8 cellular contexts compared by ENCODE assay signal in genomic region chr19:55484571-55485438, GRCh38. TPM values are rescaled to one million over a fixed set of nuclear protein-coding genes. Genes with fewer than 3 reads are reported as not detected.
DNase-seq lines count a peak whose midpoint lies in the region; ATAC-seq and TF ChIP-seq lines count a peak whose summit lies in the region.

Gene NAT14, plus strand, starts transcription at chr19:55485188. Its CDS starts 521 bp downstream, at chr19:55485709.

- H3K27ac ChIP-seq in right lobe of liver = peak within 1 kb of the TSS in 1 of 3 donors; percentile 26

- peak in 3 of 4 donors; percentile 30 to 49 (median 45) for ATAC-seq in right lobe of liver

- peak within 1 kb of the TSS; percentile 73 for H3K27ac Mint-ChIP-seq in Caco-2 (ENCODE audit: unreplicated experiment)
- H3K27ac Mint-ChIP-seq in activated CD4-positive, alpha-beta T cell treated with anti-CD3 and anti-CD28 coated beads, Interleukin-2, amount 10 ng/mL, durations not matched to agents 24 days and 14 days = peak within 1 kb of the TSS; percentile 79
- H3K27ac Mint-ChIP-seq in dendritic cell treated with granulocyte-macrophage colony-stimulating factor and Interleukin-4, amounts not matched to agents 40 ng/mL and 50 ng/mL, for 4 days = no peak within 1 kb of the TSS

- no peaks in the 10 kb centered on the region for H3K27me3 ChIP-seq in Caco-2 (replicated peaks; ENCODE audit: control insufficient read depth, insufficient read depth, low read length)
- no peaks in the 10 kb centered on the region for H3K27me3 ChIP-seq in H7 (ENCODE audit: control insufficient read depth, insufficient read depth, low read length)
- H3K27me3 ChIP-seq in right lobe of liver = no peaks in the 10 kb centered on the region

- no peaks in the 10 kb centered on the region for H3K9me3 Mint-ChIP-seq in Caco-2 (ENCODE audit: unreplicated experiment)
- H3K9me3 Mint-ChIP-seq in activated CD4-positive, alpha-beta T cell treated with anti-CD3 and anti-CD28 coated beads, Interleukin-2, amount 10 ng/mL, durations not matched to agents 24 days and 14 days = no peaks in the 10 kb centered on the region
- no peaks in the 10 kb centered on the region for H3K9me3 Mint-ChIP-seq in dendritic cell treated with granulocyte-macrophage colony-stimulating factor and Interleukin-4, amounts not matched to agents 40 ng/mL and 50 ng/mL, for 4 days

- no peaks in the 10 kb centered on the region; the same call in 1 of the 2 replicates for H3K36me3 ChIP-seq in Caco-2 (ENCODE audit: control insufficient read depth, insufficient read depth, low read length)
- H3K36me3 ChIP-seq in H7 (replicated peaks; ENCODE audit: control insufficient read depth, insufficient read depth, low read length) = no peaks in the 10 kb centered on the region
- H3K36me3 ChIP-seq in right lobe of liver = peaks cover 0 to 6% (median 1%) of the 10 kb centered on the region in 4 donors

- intact Hi-C loops in Caco-2 (cut with micrococcal nuclease; ENCODE audit: unreplicated experiment) = no loop called here
- intact Hi-C loops in activated CD4-positive, alpha-beta T cell treated with anti-CD3 and anti-CD28 coated beads, Interleukin-2, amount 10 ng/mL, durations not matched to agents 24 days and 14 days (cut with micrococcal nuclease) = loop anchor here (1.0 kb wide), 1 partner anchor 9 kb away; the partner anchor contains the start of gene ZNF628
- intact Hi-C loops in dendritic cell treated with granulocyte-macrophage colony-stimulating factor and Interleukin-4, amounts not matched to agents 40 ng/mL and 50 ng/mL, for 4 days (cut with micrococcal nuclease) = no loop called here
- intact Hi-C loops in right lobe of liver (cut with DNase I) = no loop called here

- TF ChIP-seq POLR2A in right lobe of liver (IDR thresholded peaks at IDR 0.05) = peak; percentile 43

- peaks cover 23% of the 10 kb centered on the region for H3K36me3 Mint-ChIP-seq in Caco-2 (ENCODE audit: insufficient read depth, unreplicated experiment)
- H3K36me3 Mint-ChIP-seq in activated CD4-positive, alpha-beta T cell treated with anti-CD3 and anti-CD28 coated beads, Interleukin-2, amount 10 ng/mL, durations not matched to agents 24 days and 14 days (ENCODE audit: low read depth) = peaks cover 5% of the 10 kb centered on the region
- H3K36me3 Mint-ChIP-seq in dendritic cell treated with granulocyte-macrophage colony-stimulating factor and Interleukin-4, amounts not matched to agents 40 ng/mL and 50 ng/mL, for 4 days (ENCODE audit: low read depth) = peaks cover 31% of the 10 kb centered on the region

- no peaks in the 10 kb centered on the region for H3K9me3 ChIP-seq in Caco-2
- H3K9me3 ChIP-seq in right lobe of liver = no peaks in the 10 kb centered on the region

- H3K4me3 Mint-ChIP-seq in Caco-2 (ENCODE audit: unreplicated experiment) = peak within 1 kb of the TSS; percentile 76
- H3K4me3 Mint-ChIP-seq in activated CD4-positive, alpha-beta T cell treated with anti-CD3 and anti-CD28 coated beads, Interleukin-2, amount 10 ng/mL, durations not matched to agents 24 days and 14 days = peak within 1 kb of the TSS; percentile 82
- H3K4me3 Mint-ChIP-seq in dendritic cell treated with granulocyte-macrophage colony-stimulating factor and Interleukin-4, amounts not matched to agents 40 ng/mL and 50 ng/mL, for 4 days = peak within 1 kb of the TSS; percentile 64

- no peaks in the 10 kb centered on the region for H3K27me3 Mint-ChIP-seq in Caco-2 (ENCODE audit: insufficient read depth, unreplicated experiment)
- no peaks in the 10 kb centered on the region for H3K27me3 Mint-ChIP-seq in activated CD4-positive, alpha-beta T cell treated with anti-CD3 and anti-CD28 coated beads, Interleukin-2, amount 10 ng/mL, durations not matched to agents 24 days and 14 days
- peaks cover 38% of the 10 kb centered on the region for H3K27me3 Mint-ChIP-seq in dendritic cell treated with granulocyte-macrophage colony-stimulating factor and Interleukin-4, amounts not matched to agents 40 ng/mL and 50 ng/mL, for 4 days

- CTCF ChIA-PET in Caco-2 (lab: Charles Lee) = interaction anchor here (0.9 to 2.6 kb wide), 6 partner anchors 8 to 97 kb away, joined by 3 to 19 read pairs (median 5); partner anchors contain the start of genes ISOC2 and ZNF628

- H3K4me1 ChIP-seq in Caco-2 = 0 out of 2 replicates have a peak, but pooled peaks cover 3% of the 10 kb centered on the region
- peaks cover 0 to 6% (median 0%) of the 10 kb centered on the region in 4 donors for H3K4me1 ChIP-seq in right lobe of liver

- POLR2A ChIA-PET in Caco-2 (lab: Charles Lee) = interaction anchor here (0.6 to 1.2 kb wide), 8 partner anchors 9 to 1843 kb away, joined by 3 to 22 read pairs (median 6); partner anchors contain the start of genes HSPBP1, ISOC2, UBE2S and ZNF628

- peaks cover 7% of the 10 kb centered on the region for H3K4me1 Mint-ChIP-seq in Caco-2 (ENCODE audit: low read depth, unreplicated experiment)
- H3K4me1 Mint-ChIP-seq in activated CD4-positive, alpha-beta T cell treated with anti-CD3 and anti-CD28 coated beads, Interleukin-2, amount 10 ng/mL, durations not matched to agents 24 days and 14 days = peaks cover 8% of the 10 kb centered on the region
- H3K4me1 Mint-ChIP-seq in dendritic cell treated with granulocyte-macrophage colony-stimulating factor and Interleukin-4, amounts not matched to agents 40 ng/mL and 50 ng/mL, for 4 days (ENCODE audit: low read depth) = peaks cover 37% of the 10 kb centered on the region

- BruUV-seq in Caco-2 (replicated peaks; lab: Mats Ljungman, UMichigan) = no TSS peak

- TF ChIP-seq CTCF in Caco-2 (IDR thresholded peaks at IDR 0.05; ENCODE audit: insufficient read depth in 1 of 2, low read depth in 1 of 2, low read length in 1 of 2, severe bottlenecking in 1 of 2, unreplicated experiment in 1 of 2) (no peak), right lobe of liver (IDR thresholded peaks at IDR 0.05) (no peak)

- peak; percentile 78 to 88 for DNase-seq in Caco-2
- DNase-seq in H7 = peak; percentile 99
- DNase-seq in NCI-H2196 treated with DMSO at 0.1 percent for 48 hours (lab: John Stamatoyannopoulos, UW; ENCODE audit: unreplicated experiment) = peak; percentile 36
- DNase-seq in activated CD4-positive, alpha-beta T cell treated with anti-CD3 and anti-CD28 coated beads, Interleukin-2, amount 10 ng/mL, durations not matched to agents 24 days and 14 days = peak; percentile 93
- no peak for DNase-seq in right lobe of liver
- peak; percentile 32 to 54 (median 44) for DNase-seq in stimulated activated CD4-positive, alpha-beta T cell treated with anti-CD3 and anti-CD28 coated beads, TNF-alpha, amount 100 ng/mL, for 48 hours (ENCODE audit: low read depth in 3 of 3)
- no peak for DNase-seq in AML-193 (lab: John Stamatoyannopoulos, UW)

- peak within 1 kb of the TSS; percentile 90 for H3K4me3 ChIP-seq in Caco-2 (ENCODE audit: low read depth, low read length)
- peak within 1 kb of the TSS; percentile 80 for H3K4me3 ChIP-seq in H7 (ENCODE audit: insufficient read depth, low read depth, low read length)
- H3K4me3 ChIP-seq in right lobe of liver = peak within 1 kb of the TSS; percentile 31 to 51 (median 33)

- WGBS in right lobe of liver (ENCODE audit: insufficient coverage, low coverage, low lambda C conversion rate, missing lambda C conversion rate) = 2% methylated on average over 7 of the region's 80 CpGs

RNA-seq across cellular contexts. Expression of gene NAT14, which starts in this region (rescaled TPM):
- total RNA-seq in Caco-2 (2022) = 40.9 and 45.2 TPM in 2 replicates
- 56.0 and 71.2 TPM in 2 replicates for total RNA-seq in H7 (2014; rRNA removed; shearing (Covaris generic))
- total RNA-seq in activated CD4-positive, alpha-beta T cell treated with anti-CD3 and anti-CD28 coated beads, Interleukin-2, amount 10 ng/mL, durations not matched to agents 24 days and 14 days = 21.7 and 23.4 TPM in 2 replicates
- total RNA-seq in right lobe of liver = 1 to 10 TPM; 2.5 to 6.0 (median 3.9) TPM

Comparison
In these comparisons a context has a peak if more than half of its experiments do, and no peak if none do; other contexts are left out.
1. DNase-seq: peak in Caco-2 (2 of 2), H7 (single experiment), NCI-H2196 treated with DMSO at 0.1 percent for 48 hours (single experiment), activated CD4-positive, alpha-beta T cell treated with anti-CD3 and anti-CD28 coated beads, Interleukin-2, amount 10 ng/mL, durations not matched to agents 24 days and 14 days (single experiment) and stimulated activated CD4-positive, alpha-beta T cell treated with anti-CD3 and anti-CD28 coated beads, TNF-alpha, amount 100 ng/mL, for 48 hours (3 of 3); none in right lobe of liver (0 of 3) and AML-193 (0 of 2).
2. H3K4me3 ChIP-seq: peak in every context shown above with its lines; median percentile 90 in Caco-2; 80 in H7; 33 in right lobe of liver.
3. Peak in every context shown above with its lines, with median percentiles within 50 percentile points of each other: H3K4me3 Mint-ChIP-seq.